ENCODE assay signal across 25 cellular contexts in the genomic region with DNA sequence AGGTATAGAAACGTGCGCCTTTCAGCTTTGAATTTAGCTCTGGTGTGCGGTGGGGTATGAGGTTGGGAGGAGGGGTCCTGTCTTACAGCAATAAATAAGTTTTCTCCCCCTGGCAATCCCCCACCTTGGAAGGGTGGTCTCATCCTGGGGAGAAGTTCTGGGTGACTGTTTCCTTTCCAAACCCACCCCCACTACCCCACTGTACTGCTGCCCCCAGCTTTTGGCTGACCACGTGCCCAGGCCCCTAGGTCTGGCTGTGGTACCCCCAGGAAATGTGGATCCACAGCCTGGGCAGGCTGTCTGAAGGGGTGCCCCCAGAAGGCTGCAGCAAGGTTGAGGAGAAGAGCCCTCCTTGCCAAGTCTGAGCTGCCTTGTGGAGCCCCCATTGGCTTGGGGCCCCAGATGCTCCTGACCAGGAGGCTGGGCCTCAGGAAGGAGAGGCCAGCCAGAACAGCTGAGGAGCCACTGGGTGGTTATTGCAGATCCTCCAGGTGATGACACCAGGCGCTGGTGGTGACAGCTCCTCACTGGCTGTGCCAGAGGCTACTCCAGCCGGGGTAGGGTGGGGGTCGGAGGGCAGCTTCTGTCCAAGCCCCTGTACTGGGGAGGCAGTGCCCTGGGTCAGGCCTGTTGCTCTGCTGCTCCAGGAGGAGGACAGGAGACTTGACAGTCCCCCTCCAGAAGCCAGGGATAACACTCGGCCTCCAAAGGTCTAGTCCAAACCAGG. TPM values are rescaled to one million over a fixed set of nuclear protein-coding genes. Genes with fewer than 3 reads are reported as not detected.
A peak's percentile ranks its signal among the peaks of the same experiment; 100 is the strongest.
DNase-seq lines count a peak whose midpoint lies in the region; ATAC-seq, FAIRE-seq and TF ChIP-seq lines count a peak whose summit lies in the region.
"Had no signal": no experiment of that assay in that cellular context is flagged by ENCODE, and none has a peak within 500 bp of the region (broad histone marks: within the 10 kb centered on the region; RNA-seq: fewer than 3 reads in every experiment).

No MANE protein-coding gene starts in this region.

- no TSS peak for BruUV-seq in HepG2 (replicated peaks; lab: Mats Ljungman, UMichigan)

- H3K79me2 ChIP-seq in HepG2 (ENCODE audit: insufficient read depth, low read length) = no peaks in the 10 kb centered on the region

- in situ Hi-C loops in HepG2 (cut with HindIII; ENCODE audit: extremely low pct_ligation_motif_present, low pct_unique_long_range_greater_than_20kb) = no loop called here

- no peaks in the 10 kb centered on the region for H3K27me3 Mint-ChIP-seq in central memory CD8-positive, alpha-beta T cell
- no peaks in the 10 kb centered on the region for H3K27me3 Mint-ChIP-seq in activated CD4-positive, alpha-beta memory T cell treated with anti-CD3 and anti-CD28 coated beads, Interleukin-2, amount 10 ng/mL, durations not matched to agents 7 days and 5 days
- H3K27me3 Mint-ChIP-seq: B cell; CD4-positive, alpha-beta memory T cell had no signal

- H3K4me3 Mint-ChIP-seq in central memory CD8-positive, alpha-beta T cell = no peak overlapping the region
- no peak overlapping the region for H3K4me3 Mint-ChIP-seq in activated CD4-positive, alpha-beta memory T cell treated with anti-CD3 and anti-CD28 coated beads, Interleukin-2, amount 10 ng/mL, durations not matched to agents 7 days and 5 days
- H3K4me3 Mint-ChIP-seq: B cell; CD14-positive monocyte; CD4-positive, alpha-beta memory T cell had no signal

- H3K27me3 ChIP-seq in HepG2 (ENCODE audit: control insufficient read depth in 1 of 2, insufficient read depth in 2 of 2, low read length in 2 of 2) (no peaks in the 10 kb centered on the region), right lobe of liver (no peaks in the 10 kb centered on the region), upper lobe of right lung (no peaks in the 10 kb centered on the region), H7 (ENCODE audit: control insufficient read depth, insufficient read depth, low read length) (no peaks in the 10 kb centered on the region)
- H3K27me3 ChIP-seq: BLaER1 had no signal

- no peak for TF ChIP-seq RAD21 in HepG2 (CRISPR knock-in tag; IDR thresholded peaks at IDR 0.05)

- TF ChIP-seq CTCF in HepG2 (CRISPR knock-in tag; IDR thresholded peaks at IDR 0.05) (no peak), right lobe of liver (IDR thresholded peaks at IDR 0.05) (no peak), upper lobe of right lung (IDR thresholded peaks at IDR 0.05) (no peak)

- CTCF ChIA-PET in HepG2 (lab: Yijun Ruan, JAX; ENCODE audit: low intra/inter-chr PET ratio, low total read pairs) = no interaction called here
- CTCF ChIA-PET in activated CD4-positive, alpha-beta memory T cell treated with anti-CD3 and anti-CD28 coated beads, Interleukin-2, amount 10 ng/mL, durations not matched to agents 7 days and 5 days (lab: Charles Lee) = no interaction called here

- peak overlapping the region; percentile 65 for H3K27ac Mint-ChIP-seq in central memory CD8-positive, alpha-beta T cell (ENCODE audit: low read depth)
- no peak overlapping the region for H3K27ac Mint-ChIP-seq in activated CD4-positive, alpha-beta memory T cell treated with anti-CD3 and anti-CD28 coated beads, Interleukin-2, amount 10 ng/mL, durations not matched to agents 7 days and 5 days
- H3K27ac Mint-ChIP-seq: B cell had no signal

- no peak for DNase-seq in HepG2 (ENCODE audit: low spot score)
- no peak for DNase-seq in right lobe of liver
- no peak for DNase-seq in central memory CD8-positive, alpha-beta T cell (ENCODE audit: low spot score in 2 of 2)
- DNase-seq in mesenteric fat pad (ENCODE audit: low spot score) = peak; percentile 51
- DNase-seq in upper lobe of right lung = peak; percentile 45
- no peak for DNase-seq in LoVo (ENCODE audit: low spot score)
- DNase-seq in H7 = no peak
- no peak for DNase-seq in activated CD4-positive, alpha-beta memory T cell treated with anti-CD3 and anti-CD28 coated beads, Interleukin-2, amount 10 ng/mL, durations not matched to agents 7 days and 5 days
- DNase-seq: Calu3, COR-L47, DMS53, DMS79 treated with DMSO at 0.1 percent for 48 hours, GOT3, HCEC 1CT had no signal

- no peak overlapping the region for H2AFZ ChIP-seq in HepG2 (ENCODE audit: low read length)

- H3K27ac ChIP-seq in HepG2 (ENCODE audit: extremely low read length, insufficient read depth, low read length) = no peak overlapping the region
- H3K27ac ChIP-seq in right lobe of liver = no peak overlapping the region
- H3K27ac ChIP-seq in upper lobe of right lung = no peak overlapping the region
- H3K27ac ChIP-seq: 22Rv1, BLaER1 had no signal

- H3K9ac ChIP-seq in HepG2 (ENCODE audit: insufficient read depth, low read depth, low read length) = no peak overlapping the region
- H3K9ac ChIP-seq: BLaER1 had no signal

- POLR2A ChIA-PET in HepG2 (lab: Yijun Ruan, JAX) = interaction anchor here (1.6 to 2.1 kb wide), 2 partner anchors 8 to 25 kb away, joined by 5 to 8 read pairs; partner anchors contain the start of genes CCT7 and PRADC1
- POLR2A ChIA-PET in activated CD4-positive, alpha-beta memory T cell treated with anti-CD3 and anti-CD28 coated beads, Interleukin-2, amount 10 ng/mL, durations not matched to agents 7 days and 5 days (lab: Charles Lee) = interaction anchor here (0.8 to 5.7 kb wide), 4 partner anchors 8 to 25 kb away, joined by 3 to 22 read pairs (median 4); partner anchors contain the start of genes CCT7 and PRADC1

- TF ChIP-seq POLR2A in HepG2 (IDR thresholded peaks at IDR 0.05; ENCODE audit: insufficient read depth in 1 of 2, low read depth in 2 of 2, low read length in 2 of 2) (no peak), right lobe of liver (IDR thresholded peaks at IDR 0.05) (no peak)

- H3K9me3 Mint-ChIP-seq in central memory CD8-positive, alpha-beta T cell = no peaks in the 10 kb centered on the region
- no peaks in the 10 kb centered on the region for H3K9me3 Mint-ChIP-seq in activated CD4-positive, alpha-beta memory T cell treated with anti-CD3 and anti-CD28 coated beads, Interleukin-2, amount 10 ng/mL, durations not matched to agents 7 days and 5 days
- H3K9me3 Mint-ChIP-seq: CD14-positive monocyte had no signal

- 91% methylated on average over 6 of the region's 8 CpGs for WGBS in HepG2 (ENCODE audit: low lambda C conversion rate)
- WGBS in right lobe of liver (ENCODE audit: insufficient coverage, low coverage, low lambda C conversion rate, missing lambda C conversion rate) = no CpG with 5 or more reads among the region's 8 CpGs

- H3K4me1 Mint-ChIP-seq in central memory CD8-positive, alpha-beta T cell = no peaks in the 10 kb centered on the region
- no peaks in the 10 kb centered on the region for H3K4me1 Mint-ChIP-seq in activated CD4-positive, alpha-beta memory T cell treated with anti-CD3 and anti-CD28 coated beads, Interleukin-2, amount 10 ng/mL, durations not matched to agents 7 days and 5 days
- H3K4me1 Mint-ChIP-seq: B cell had no signal

- H3K9me3 ChIP-seq in HepG2 (ENCODE audit: low read length) = no peaks in the 10 kb centered on the region
- H3K9me3 ChIP-seq in right lobe of liver = no peaks in the 10 kb centered on the region
- H3K9me3 ChIP-seq in upper lobe of right lung = no peaks in the 10 kb centered on the region
- H3K9me3 ChIP-seq: BLaER1 had no signal

- FAIRE-seq in HepG2 (lab: Jason Lieb, UNC) = no peak
- FAIRE-seq: A204.1, GM12891, H54 had no signal

- peaks cover 4% of the 10 kb centered on the region for H3K36me3 Mint-ChIP-seq in central memory CD8-positive, alpha-beta T cell (ENCODE audit: insufficient read depth)
- H3K36me3 Mint-ChIP-seq in activated CD4-positive, alpha-beta memory T cell treated with anti-CD3 and anti-CD28 coated beads, Interleukin-2, amount 10 ng/mL, durations not matched to agents 7 days and 5 days (ENCODE audit: low read depth) = peaks cover 12% of the 10 kb centered on the region

- H3K4me2 ChIP-seq in HepG2 (ENCODE audit: low read depth, low read length) = no peak overlapping the region
- H3K4me2 ChIP-seq: BLaER1 had no signal

- intact Hi-C loops in HepG2 (cut with micrococcal nuclease; ENCODE audit: unreplicated experiment) (no loop called here), right lobe of liver (cut with DNase I) (no loop called here), upper lobe of right lung (cut with DNase I) (no loop called here)

- H3K36me3 ChIP-seq in HepG2 (replicated peaks in 1 of 2; ENCODE audit: control insufficient read depth in 1 of 2, insufficient read depth in 2 of 2, low read length in 2 of 2) (peaks cover 6 to 21% of the 10 kb centered on the region in 2 experiments), right lobe of liver (peaks cover 0 to 11% (median 4%) of the 10 kb centered on the region in 4 donors), upper lobe of right lung (peaks cover 10% of the 10 kb centered on the region), H7 (replicated peaks; ENCODE audit: control insufficient read depth, insufficient read depth, low read length) (peaks cover 4% of the 10 kb centered on the region)

- ATAC-seq in HepG2 (no peak), right lobe of liver (no peak), upper lobe of right lung (no peak)
- no peak for ATAC-seq in central memory CD8-positive, alpha-beta T cell (replicated peaks; ENCODE audit: extremely low read depth, poor library complexity, severe bottlenecking)

- no peak overlapping the region for H3K4me3 ChIP-seq in HepG2 (replicated peaks in 1 of 3; ENCODE audit: insufficient read depth in 1 of 3, low read depth in 2 of 3, low read length in 3 of 3)
- H3K4me3 ChIP-seq in right lobe of liver = no peak overlapping the region
- no peak overlapping the region for H3K4me3 ChIP-seq in upper lobe of right lung
- H3K4me3 ChIP-seq in H7 (ENCODE audit: insufficient read depth, low read depth, low read length) = no peak overlapping the region
- H3K4me3 ChIP-seq: BLaER1 had no signal

- TF ChIP-seq EP300 in HepG2 (IDR thresholded peaks at IDR 0.05; ENCODE audit: low read depth in 2 of 2, low read length in 2 of 2) (no peak), HepG2 (CRISPR knock-in tag; IDR thresholded peaks at IDR 0.05; ENCODE audit: borderline replicate concordance) (no peak)

- peaks cover 36% of the 10 kb centered on the region for H3K4me1 ChIP-seq in HepG2 (ENCODE audit: insufficient read depth, low read length)
- no peaks in the 10 kb centered on the region for H3K4me1 ChIP-seq in right lobe of liver
- no peaks in the 10 kb centered on the region for H3K4me1 ChIP-seq in upper lobe of right lung

- H4K20me1 ChIP-seq in HepG2 (ENCODE audit: insufficient read depth, low read length) = no peaks in the 10 kb centered on the region

RNA-seq across cellular contexts. Expression of gene CCT7, which starts 24.2 kb away (rescaled TPM):
- total RNA-seq in HepG2 (2016; rRNA removed; fragmentation: Illumina TruSeq; extraction: Trizol) (517 and 689 TPM in 2 replicates), right lobe of liver (100 to 1,000 TPM in 3 of 6 experiments, 10 to 100 TPM in 3; 83.5 to 131 (median 99.4) TPM), mesenteric fat pad (190 TPM), upper lobe of right lung (152 TPM)
- 83.8 and 91.7 TPM in 2 replicates for total RNA-seq in HepG2 (2016; cell fraction: cytosol; rRNA removed; fragmentation: Illumina TruSeq; extraction: Trizol; ENCODE audit: low read depth)
- total RNA-seq in HepG2 (2016; cell fraction: insoluble cytoplasmic fraction; rRNA removed; fragmentation: Illumina TruSeq; extraction: Trizol) = 525 and 715 TPM in 2 replicates
- 114 and 115 TPM in 2 replicates for total RNA-seq in HepG2 (2016; cell fraction: membrane; rRNA removed; fragmentation: Illumina TruSeq; extraction: Trizol)
- total RNA-seq in HepG2 (2016; cell fraction: nucleus; rRNA removed; fragmentation: Illumina TruSeq; extraction: Trizol) = 196 and 212 TPM in 2 replicates
- polyA plus RNA-seq in HepG2 (2011; rRNA removed) = 326 and 347 TPM in 2 replicates
- 421 and 439 TPM in 2 replicates for polyA plus RNA-seq in HepG2 (2011; cell fraction: cytosol; rRNA removed)
- polyA plus RNA-seq in HepG2 (2011; cell fraction: nucleus; rRNA removed) = 113 and 132 TPM in 2 replicates
- polyA plus RNA-seq in HepG2 (2012) = 497 and 591 TPM in 2 replicates
- 60.5 and 62.9 TPM in 2 replicates for polyA plus RNA-seq in HepG2 (2016; cell fraction: cytosol; fragmentation: Illumina TruSeq; extraction: Trizol; ENCODE audit: low read depth)
- 605 and 611 TPM in 2 replicates for polyA plus RNA-seq in HepG2 (2016; cell fraction: insoluble cytoplasmic fraction; fragmentation: Illumina TruSeq; extraction: Trizol; ENCODE audit: low read depth)
- 71.6 and 78.2 TPM in 2 replicates for polyA plus RNA-seq in HepG2 (2016; cell fraction: membrane; fragmentation: Illumina TruSeq; extraction: Trizol; ENCODE audit: low read depth)
- polyA plus RNA-seq in HepG2 (2016; cell fraction: nucleus; fragmentation: Illumina TruSeq; extraction: Trizol; ENCODE audit: insufficient read depth, low read depth) = 207 and 227 TPM in 2 replicates
- 594 and 852 TPM in 2 replicates for polyA minus RNA-seq in HepG2 (2011; rRNA and poly(A)+ RNA removed; ENCODE audit: low replicate concordance)
- polyA minus RNA-seq in HepG2 (2011; cell fraction: cytosol; rRNA and poly(A)+ RNA removed) = 197 and 217 TPM in 2 replicates
- 138 and 184 TPM in 2 replicates for polyA minus RNA-seq in HepG2 (2011; cell fraction: nucleus; rRNA and poly(A)+ RNA removed)
- 474 and 529 TPM in 2 replicates for total RNA-seq in H7 (2014; rRNA removed; shearing (Covaris generic))
- total RNA-seq in activated CD4-positive, alpha-beta memory T cell treated with anti-CD3 and anti-CD28 coated beads, Interleukin-2, amount 10 ng/mL, durations not matched to agents 7 days and 5 days = 100 to 1,000 TPM; 259 to 262 TPM

RNA-seq across cellular contexts. Expression of gene PRADC1, which starts 25.3 kb away (rescaled TPM):
- total RNA-seq in HepG2 (2016; rRNA removed; fragmentation: Illumina TruSeq; extraction: Trizol) (30.0 and 37.2 TPM in 2 replicates), right lobe of liver (10 to 100 TPM; 17.8 to 26.1 (median 22.5) TPM), mesenteric fat pad (31.1 TPM), upper lobe of right lung (15.5 TPM)
- 141 and 145 TPM in 2 replicates for total RNA-seq in HepG2 (2016; cell fraction: cytosol; rRNA removed; fragmentation: Illumina TruSeq; extraction: Trizol; ENCODE audit: low read depth)
- 25.4 and 37.6 TPM in 2 replicates for total RNA-seq in HepG2 (2016; cell fraction: insoluble cytoplasmic fraction; rRNA removed; fragmentation: Illumina TruSeq; extraction: Trizol)
- 112 and 121 TPM in 2 replicates for total RNA-seq in HepG2 (2016; cell fraction: membrane; rRNA removed; fragmentation: Illumina TruSeq; extraction: Trizol)
- 16.8 TPM in 2 replicates for total RNA-seq in HepG2 (2016; cell fraction: nucleus; rRNA removed; fragmentation: Illumina TruSeq; extraction: Trizol)
- 11.6 and 12.1 TPM in 2 replicates for polyA plus RNA-seq in HepG2 (2011; rRNA removed)
- polyA plus RNA-seq in HepG2 (2011; cell fraction: cytosol; rRNA removed) = 10.0 and 15.9 TPM in 2 replicates
- polyA plus RNA-seq in HepG2 (2011; cell fraction: nucleus; rRNA removed) = 4.1 and 7.0 TPM in 2 replicates
- 5.7 and 8.8 TPM in 2 replicates for polyA plus RNA-seq in HepG2 (2012)
- polyA plus RNA-seq in HepG2 (2016; cell fraction: cytosol; fragmentation: Illumina TruSeq; extraction: Trizol; ENCODE audit: low read depth) = 152 and 157 TPM in 2 replicates
- polyA plus RNA-seq in HepG2 (2016; cell fraction: insoluble cytoplasmic fraction; fragmentation: Illumina TruSeq; extraction: Trizol; ENCODE audit: low read depth) = 23.1 and 23.9 TPM in 2 replicates
- polyA plus RNA-seq in HepG2 (2016; cell fraction: membrane; fragmentation: Illumina TruSeq; extraction: Trizol; ENCODE audit: low read depth) = 103 and 106 TPM in 2 replicates
- 23.7 and 26.7 TPM in 2 replicates for polyA plus RNA-seq in HepG2 (2016; cell fraction: nucleus; fragmentation: Illumina TruSeq; extraction: Trizol; ENCODE audit: insufficient read depth, low read depth)
- 19.5 and 55.8 TPM in 2 replicates for polyA minus RNA-seq in HepG2 (2011; rRNA and poly(A)+ RNA removed; ENCODE audit: low replicate concordance)
- polyA minus RNA-seq in HepG2 (2011; cell fraction: cytosol; rRNA and poly(A)+ RNA removed) = 2.7 and 5.5 TPM in 2 replicates
- 2.2 and 3.3 TPM in 2 replicates for polyA minus RNA-seq in HepG2 (2011; cell fraction: nucleus; rRNA and poly(A)+ RNA removed)
- 17.7 and 19.6 TPM in 2 replicates for total RNA-seq in H7 (2014; rRNA removed; shearing (Covaris generic))
- total RNA-seq in activated CD4-positive, alpha-beta memory T cell treated with anti-CD3 and anti-CD28 coated beads, Interleukin-2, amount 10 ng/mL, durations not matched to agents 7 days and 5 days = 10 to 100 TPM; 10.1 to 10.7 TPM

RNA-seq across cellular contexts. Expression of gene FBXO41, which starts 25.9 kb away (rescaled TPM):
- total RNA-seq in HepG2 (2016; rRNA removed; fragmentation: Illumina TruSeq; extraction: Trizol) (3.0 and 4.2 TPM in 2 replicates), right lobe of liver (under 1 TPM; 0.13 to 0.65 (median 0.38) TPM), mesenteric fat pad (1.7 TPM), upper lobe of right lung (2.1 TPM)
- total RNA-seq in HepG2 (2016; cell fraction: cytosol; rRNA removed; fragmentation: Illumina TruSeq; extraction: Trizol; ENCODE audit: low read depth) = 1.2 TPM in 2 replicates
- total RNA-seq in HepG2 (2016; cell fraction: insoluble cytoplasmic fraction; rRNA removed; fragmentation: Illumina TruSeq; extraction: Trizol) = 2.7 and 3.8 TPM in 2 replicates
- total RNA-seq in HepG2 (2016; cell fraction: membrane; rRNA removed; fragmentation: Illumina TruSeq; extraction: Trizol) = 2.4 and 2.5 TPM in 2 replicates
- 6.0 and 6.4 TPM in 2 replicates for total RNA-seq in HepG2 (2016; cell fraction: nucleus; rRNA removed; fragmentation: Illumina TruSeq; extraction: Trizol)
- 10.3 and 11.1 TPM in 2 replicates for polyA plus RNA-seq in HepG2 (2011; rRNA removed)
- polyA plus RNA-seq in HepG2 (2011; cell fraction: cytosol; rRNA removed) = 5.7 and 7.4 TPM in 2 replicates
- polyA plus RNA-seq in HepG2 (2011; cell fraction: nucleus; rRNA removed) = 32.6 and 44.1 TPM in 2 replicates
- 8.1 and 9.8 TPM in 2 replicates for polyA plus RNA-seq in HepG2 (2012)
- 1.0 and 1.1 TPM in 2 replicates for polyA plus RNA-seq in HepG2 (2016; cell fraction: cytosol; fragmentation: Illumina TruSeq; extraction: Trizol; ENCODE audit: low read depth)
- 3.1 and 4.1 TPM in 2 replicates for polyA plus RNA-seq in HepG2 (2016; cell fraction: insoluble cytoplasmic fraction; fragmentation: Illumina TruSeq; extraction: Trizol; ENCODE audit: low read depth)
- polyA plus RNA-seq in HepG2 (2016; cell fraction: membrane; fragmentation: Illumina TruSeq; extraction: Trizol; ENCODE audit: low read depth) = 1.6 and 2.0 TPM in 2 replicates
- polyA plus RNA-seq in HepG2 (2016; cell fraction: nucleus; fragmentation: Illumina TruSeq; extraction: Trizol; ENCODE audit: insufficient read depth, low read depth) = 20.4 and 21.9 TPM in 2 replicates
- polyA minus RNA-seq in HepG2 (2011; rRNA and poly(A)+ RNA removed; ENCODE audit: low replicate concordance) = 12.4 and 15.2 TPM in 2 replicates
- polyA minus RNA-seq in HepG2 (2011; cell fraction: cytosol; rRNA and poly(A)+ RNA removed) = 5.4 and 6.2 TPM in 2 replicates
- 14.7 and 16.5 TPM in 2 replicates for polyA minus RNA-seq in HepG2 (2011; cell fraction: nucleus; rRNA and poly(A)+ RNA removed)
- 2.3 and 3.7 TPM in 2 replicates for total RNA-seq in H7 (2014; rRNA removed; shearing (Covaris generic))
- total RNA-seq in activated CD4-positive, alpha-beta memory T cell treated with anti-CD3 and anti-CD28 coated beads, Interleukin-2, amount 10 ng/mL, durations not matched to agents 7 days and 5 days = 10 to 100 TPM; 12.0 to 13.3 TPM

RNA-seq across cellular contexts. Expression of gene EGR4, which starts 35.0 kb away (rescaled TPM):
- total RNA-seq in HepG2 (2016; rRNA removed; fragmentation: Illumina TruSeq; extraction: Trizol) (not detected in 2 replicates), right lobe of liver (not detected), mesenteric fat pad (not detected), upper lobe of right lung (not detected)
- not detected in 2 replicates for total RNA-seq in HepG2 (2016; cell fraction: cytosol; rRNA removed; fragmentation: Illumina TruSeq; extraction: Trizol; ENCODE audit: low read depth)
- total RNA-seq in HepG2 (2016; cell fraction: insoluble cytoplasmic fraction; rRNA removed; fragmentation: Illumina TruSeq; extraction: Trizol) = 0.06 TPM in 1 of 2 replicates, not detected in the other
- not detected in 2 replicates for total RNA-seq in HepG2 (2016; cell fraction: membrane; rRNA removed; fragmentation: Illumina TruSeq; extraction: Trizol)
- total RNA-seq in HepG2 (2016; cell fraction: nucleus; rRNA removed; fragmentation: Illumina TruSeq; extraction: Trizol) = not detected in 2 replicates
- polyA plus RNA-seq in HepG2 (2011; rRNA removed) = not detected in 2 replicates
- polyA plus RNA-seq in HepG2 (2011; cell fraction: cytosol; rRNA removed) = 0.03 TPM in 1 of 2 replicates, not detected in the other
- polyA plus RNA-seq in HepG2 (2011; cell fraction: nucleus; rRNA removed) = 0.07 TPM in 1 of 2 replicates, not detected in the other
- polyA plus RNA-seq in HepG2 (2012) = not detected in 2 replicates
- not detected in 2 replicates for polyA plus RNA-seq in HepG2 (2016; cell fraction: cytosol; fragmentation: Illumina TruSeq; extraction: Trizol; ENCODE audit: low read depth)
- not detected in 2 replicates for polyA plus RNA-seq in HepG2 (2016; cell fraction: insoluble cytoplasmic fraction; fragmentation: Illumina TruSeq; extraction: Trizol; ENCODE audit: low read depth)
- polyA plus RNA-seq in HepG2 (2016; cell fraction: membrane; fragmentation: Illumina TruSeq; extraction: Trizol; ENCODE audit: low read depth) = not detected in 2 replicates
- not detected in 2 replicates for polyA plus RNA-seq in HepG2 (2016; cell fraction: nucleus; fragmentation: Illumina TruSeq; extraction: Trizol; ENCODE audit: insufficient read depth, low read depth)
- not detected in 2 replicates for polyA minus RNA-seq in HepG2 (2011; rRNA and poly(A)+ RNA removed; ENCODE audit: low replicate concordance)
- polyA minus RNA-seq in HepG2 (2011; cell fraction: cytosol; rRNA and poly(A)+ RNA removed) = not detected in 2 replicates
- 0.25 TPM in 1 of 2 replicates, not detected in the other for polyA minus RNA-seq in HepG2 (2011; cell fraction: nucleus; rRNA and poly(A)+ RNA removed)
- total RNA-seq in H7 (2014; rRNA removed; shearing (Covaris generic)) = 0.04 TPM in 1 of 2 replicates, not detected in the other
- not detected for total RNA-seq in activated CD4-positive, alpha-beta memory T cell treated with anti-CD3 and anti-CD28 coated beads, Interleukin-2, amount 10 ng/mL, durations not matched to agents 7 days and 5 days
- total RNA-seq: CD4-positive, alpha-beta memory T cell; Daoy; G401 had no signal
- polyA plus RNA-seq: AG04450; CD4-positive, alpha-beta memory T cell had no signal

RNA-seq across cellular contexts. Expression of gene SMYD5, which starts 44.3 kb away (rescaled TPM):
- 70.4 and 70.6 TPM in 2 replicates for total RNA-seq in HepG2 (2016; rRNA removed; fragmentation: Illumina TruSeq; extraction: Trizol)
- 9.8 and 10.0 TPM in 2 replicates for total RNA-seq in HepG2 (2016; cell fraction: cytosol; rRNA removed; fragmentation: Illumina TruSeq; extraction: Trizol; ENCODE audit: low read depth)
- 60.2 and 71.8 TPM in 2 replicates for total RNA-seq in HepG2 (2016; cell fraction: insoluble cytoplasmic fraction; rRNA removed; fragmentation: Illumina TruSeq; extraction: Trizol)
- 27.7 and 31.2 TPM in 2 replicates for total RNA-seq in HepG2 (2016; cell fraction: membrane; rRNA removed; fragmentation: Illumina TruSeq; extraction: Trizol)
- 60.7 and 66.5 TPM in 2 replicates for total RNA-seq in HepG2 (2016; cell fraction: nucleus; rRNA removed; fragmentation: Illumina TruSeq; extraction: Trizol)
- polyA plus RNA-seq in HepG2 (2011; rRNA removed) = 55.8 and 62.2 TPM in 2 replicates
- 42.9 and 47.4 TPM in 2 replicates for polyA plus RNA-seq in HepG2 (2011; cell fraction: cytosol; rRNA removed)
- 96.0 and 102 TPM in 2 replicates for polyA plus RNA-seq in HepG2 (2011; cell fraction: nucleus; rRNA removed)
- 48.5 and 51.9 TPM in 2 replicates for polyA plus RNA-seq in HepG2 (2012)
- polyA plus RNA-seq in HepG2 (2016; cell fraction: cytosol; fragmentation: Illumina TruSeq; extraction: Trizol; ENCODE audit: low read depth) = 8.0 TPM in 2 replicates
- polyA plus RNA-seq in HepG2 (2016; cell fraction: insoluble cytoplasmic fraction; fragmentation: Illumina TruSeq; extraction: Trizol; ENCODE audit: low read depth) = 52.6 and 65.1 TPM in 2 replicates
- 20.7 and 22.3 TPM in 2 replicates for polyA plus RNA-seq in HepG2 (2016; cell fraction: membrane; fragmentation: Illumina TruSeq; extraction: Trizol; ENCODE audit: low read depth)
- polyA plus RNA-seq in HepG2 (2016; cell fraction: nucleus; fragmentation: Illumina TruSeq; extraction: Trizol; ENCODE audit: insufficient read depth, low read depth) = 82.3 and 84.7 TPM in 2 replicates
- polyA minus RNA-seq in HepG2 (2011; rRNA and poly(A)+ RNA removed; ENCODE audit: low replicate concordance) = 57.7 and 119 TPM in 2 replicates
- polyA minus RNA-seq in HepG2 (2011; cell fraction: cytosol; rRNA and poly(A)+ RNA removed) = 18.6 and 21.6 TPM in 2 replicates
- polyA minus RNA-seq in HepG2 (2011; cell fraction: nucleus; rRNA and poly(A)+ RNA removed) = 78.0 and 87.9 TPM in 2 replicates
- 10 to 100 TPM in 3 of 6 experiments, 1 to 10 TPM in 3; 5.3 to 12.2 (median 9.4) TPM for total RNA-seq in right lobe of liver
- 25.1 TPM for total RNA-seq in mesenteric fat pad
- total RNA-seq in upper lobe of right lung = 16.8 TPM
- 51.3 and 59.7 TPM in 2 replicates for total RNA-seq in H7 (2014; rRNA removed; shearing (Covaris generic))
- total RNA-seq in activated CD4-positive, alpha-beta memory T cell treated with anti-CD3 and anti-CD28 coated beads, Interleukin-2, amount 10 ng/mL, durations not matched to agents 7 days and 5 days = 10 to 100 TPM in 1 of 2 experiments, 1 to 10 TPM in 1; 8.9 to 14.3 TPM

Comparison
In these comparisons a context has a peak if more than half of its experiments do, and no peak if none do; other contexts are left out.
1. DNase-seq: peak in mesenteric fat pad (single experiment) and upper lobe of right lung (single experiment); none in HepG2 (single experiment), right lobe of liver (0 of 3), central memory CD8-positive, alpha-beta T cell (0 of 2), LoVo (single experiment), H7 (single experiment) and activated CD4-positive, alpha-beta memory T cell treated with anti-CD3 and anti-CD28 coated beads, Interleukin-2, amount 10 ng/mL, durations not matched to agents 7 days and 5 days (single experiment).